1 cellular context compared by ENCODE assay signal in genomic region chr11:62123669-62124185, GRCh38.
A peak's percentile ranks its signal among the peaks of the same experiment; 100 is the strongest.
TF ChIP-seq lines count a peak whose summit lies in the region.

TSS of gene INCENP (plus strand) at chr11:62124011. CDS start at chr11:62128162, 4,151 bp downstream.

TF ChIP-seq in HCT116, 20 proteins besides CTCF, POLR2A, EP300 and RAD21 (continued from another document):
- TF ChIP-seq MAX (IDR thresholded peaks at IDR 0.05) = peak; percentile 61
